In the genomic region with DNA sequence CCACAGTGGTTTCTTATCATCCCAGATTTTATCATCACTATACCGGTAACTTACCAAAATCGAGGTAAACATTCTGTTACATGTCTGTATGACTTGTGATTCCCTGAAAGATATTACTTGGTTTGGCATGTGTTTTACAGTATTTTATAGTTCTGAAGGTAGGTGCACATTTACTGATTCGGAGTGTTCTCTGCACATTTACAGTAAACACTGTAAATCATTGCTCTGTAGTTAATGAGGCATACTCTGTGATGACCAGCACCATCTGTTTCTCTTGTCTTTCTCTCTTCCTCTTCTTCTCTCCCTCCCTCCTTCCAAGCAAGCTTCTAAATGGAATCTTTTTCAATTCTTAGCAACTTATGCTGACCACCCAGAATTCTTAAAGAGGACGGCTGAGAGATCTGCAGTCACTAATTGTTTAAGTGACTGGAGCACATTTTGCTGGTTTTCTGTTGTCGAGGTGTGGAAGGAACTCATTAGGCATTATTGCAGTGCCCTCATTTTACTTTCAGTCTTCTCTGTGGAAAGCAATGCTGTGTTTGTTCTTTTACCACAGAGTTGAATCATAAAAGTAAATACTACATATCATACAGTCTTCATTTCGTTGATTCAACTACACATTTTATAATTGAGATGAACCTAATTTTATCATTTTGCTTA, we compare ENCODE assay signal across 10 cellular contexts.
DNase-seq lines count a peak whose midpoint lies in the region; ATAC-seq and TF ChIP-seq lines count a peak whose summit lies in the region.
"Had no signal": no experiment of that assay in that cellular context is flagged by ENCODE, and none has a peak within 500 bp of the region (broad histone marks: within the 10 kb centered on the region; RNA-seq: fewer than 3 reads in every experiment).

No MANE protein-coding gene starts in this region.

- TF ChIP-seq POLR2A in stomach (IDR thresholded peaks at IDR 0.05) (no peak), adrenal gland (IDR thresholded peaks at IDR 0.05) (no peak)

- H3K4me3 ChIP-seq in fibroblast of lung (replicated peaks in 1 of 4; ENCODE audit: control extremely low read depth in 1 of 4, insufficient read depth in 1 of 4, low read depth in 3 of 4, low read length in 4 of 4) (peak overlapping the region in 1 of 4 experiments; percentile 32), stomach (no peak overlapping the region), WERI-Rb-1 (ENCODE audit: low read depth, low read length) (no peak overlapping the region), adrenal gland (no peak overlapping the region)

- TF ChIP-seq EP300 in stomach (IDR thresholded peaks at IDR 0.05), result no peak

- peaks cover 8% of the 10 kb centered on the region for H3K79me2 ChIP-seq in fibroblast of lung (ENCODE audit: control insufficient read depth, insufficient read depth, low read length)

- TF ChIP-seq CTCF in fibroblast of lung (conservative IDR thresholded peaks at IDR 0.05 in 1 of 2, IDR thresholded peaks at IDR 0.05 in 1 of 2; ENCODE audit: low read depth in 1 of 2, low read length in 2 of 2), result no peak
- no peak for TF ChIP-seq CTCF in stomach (IDR thresholded peaks at IDR 0.05)
- TF ChIP-seq CTCF in WERI-Rb-1 (IDR thresholded peaks at IDR 0.05; ENCODE audit: low read depth, low read length), result no peak
- TF ChIP-seq CTCF in adrenal gland (IDR thresholded peaks at IDR 0.05), result no peak

- peaks cover 19% of the 10 kb centered on the region for H3K4me1 ChIP-seq in fibroblast of lung (ENCODE audit: control insufficient read depth, extremely low read depth, insufficient read depth, low read length)
- H3K4me1 ChIP-seq in stomach, result peaks cover 4 to 76% (median 29%) of the 10 kb centered on the region in 4 donors
- peaks cover 8 to 23% of the 10 kb centered on the region in 2 donors for H3K4me1 ChIP-seq in adrenal gland (replicated peaks in 1 of 2)

- no peaks in the 10 kb centered on the region for H3K36me3 ChIP-seq in fibroblast of lung (ENCODE audit: control insufficient read depth, insufficient read depth, low read length)
- H3K36me3 ChIP-seq in stomach, result no peaks in the 10 kb centered on the region
- H3K36me3 ChIP-seq in WERI-Rb-1, result no peaks in the 10 kb centered on the region
- no peaks in the 10 kb centered on the region for H3K36me3 ChIP-seq in adrenal gland (replicated peaks in 1 of 2)

- H2AFZ ChIP-seq in fibroblast of lung (ENCODE audit: low read length), result no peak overlapping the region

- H3K9me3 ChIP-seq in fibroblast of lung (ENCODE audit: control insufficient read depth, insufficient read depth, low read depth, low read length), result no peaks in the 10 kb centered on the region
- no peaks in the 10 kb centered on the region for H3K9me3 ChIP-seq in stomach
- H3K9me3 ChIP-seq in WERI-Rb-1 (ENCODE audit: severe bottlenecking), result peaks cover 3% of the 10 kb centered on the region
- H3K9me3 ChIP-seq in adrenal gland (replicated peaks in 1 of 3), result no peaks in the 10 kb centered on the region

- H3K4me3 Mint-ChIP-seq in activated T-cell treated with anti-CD3 and anti-CD28 coated beads, Interleukin-2, amount 50 U/mL, for 4 hours, result peak overlapping the region; percentile 75

- H3K4me2 ChIP-seq in fibroblast of lung (ENCODE audit: extremely low read depth, insufficient read depth, low read length), result peak overlapping the region; percentile 47

- intact Hi-C loops in stomach (cut with DNase I; ENCODE audit: low total_unique reads), result no loop called here
- intact Hi-C loops in adrenal gland (cut with DNase I), result no loop called here

- H3K36me3 Mint-ChIP-seq in activated T-cell treated with anti-CD3 and anti-CD28 coated beads, Interleukin-2, amount 50 U/mL, for 4 hours (ENCODE audit: insufficient read depth), result peaks cover 10% of the 10 kb centered on the region

- no peaks in the 10 kb centered on the region for H3K9me3 Mint-ChIP-seq in activated T-cell treated with anti-CD3 and anti-CD28 coated beads, Interleukin-2, amount 50 U/mL, for 4 hours

- no peaks in the 10 kb centered on the region for H3K27me3 ChIP-seq in fibroblast of lung (ENCODE audit: control insufficient read depth, insufficient read depth, low read length)
- no peaks in the 10 kb centered on the region for H3K27me3 ChIP-seq in stomach
- H3K27me3 ChIP-seq in WERI-Rb-1 (ENCODE audit: insufficient read depth, low read depth, severe bottlenecking), result no peaks in the 10 kb centered on the region
- H3K27me3 ChIP-seq in adrenal gland, result no peaks in the 10 kb centered on the region

- H4K20me1 ChIP-seq in fibroblast of lung (ENCODE audit: control insufficient read depth, extremely low read depth, insufficient read depth, low read length), result no peaks in the 10 kb centered on the region

- no peak overlapping the region for H3K9ac ChIP-seq in fibroblast of lung (ENCODE audit: insufficient read depth, low read length)

- 22 to 43% (median 39%) methylated on average over 6 of the region's 6 CpGs for WGBS in stomach, 5 donors
- 68 to 80% (median 77%) methylated on average over 6 of the region's 6 CpGs for WGBS in adrenal gland, 4 donors

- H3K27ac ChIP-seq in fibroblast of lung (ENCODE audit: insufficient read depth, low read length) (no peak overlapping the region), stomach (peak overlapping the region in 3 of 5 donors; percentile 5 to 54 (median 36)), WERI-Rb-1 (no peak overlapping the region), adrenal gland (no peak overlapping the region)

- no peaks in the 10 kb centered on the region for H3K27me3 Mint-ChIP-seq in activated T-cell treated with anti-CD3 and anti-CD28 coated beads, Interleukin-2, amount 50 U/mL, for 4 hours (ENCODE audit: low read depth)

- ATAC-seq in activated T-cell treated with anti-CD3 and anti-CD28 coated beads, Interleukin-2, amount 50 U/mL, for 4 hours, result peak; percentile 80 to 84

- no peak for DNase-seq in activated T-cell treated with anti-CD3 and anti-CD28 coated beads, Interleukin-2, amount 50 U/mL, for 4 hours
- DNase-seq in activated T-cell treated with anti-CD3 and anti-CD28 coated beads, Interleukin-2, amount 50 U/mL, for 48 hours, result no peak
- DNase-seq in MV-4-11 (lab: John Stamatoyannopoulos, UW) (peak; percentile 26), fibroblast of lung (ENCODE audit: low read depth in 2 of 2) (peak in 1 of 2 donors; percentile 38), stomach (no peak), WERI-Rb-1 (no peak), NCI-H748 (lab: John Stamatoyannopoulos, UW; ENCODE audit: unreplicated experiment) (no peak), adrenal gland (no peak)
- DNase-seq: C1 segment of cervical spinal cord, mesendoderm had no signal

- peaks cover 72% of the 10 kb centered on the region for H3K4me1 Mint-ChIP-seq in activated T-cell treated with anti-CD3 and anti-CD28 coated beads, Interleukin-2, amount 50 U/mL, for 4 hours (ENCODE audit: low read depth)

Comparison
In these comparisons a context has a peak if more than half of its experiments do, and no peak if none do; other contexts are left out.
1. H3K27ac ChIP-seq: peak in stomach (3 of 5); none in fibroblast of lung (single experiment), WERI-Rb-1 (single experiment) and adrenal gland (0 of 5).